In genomic region chr12:23771230-23771949, GRCh38 we compare ENCODE assay signal across 13 cellular contexts.
DNase-seq lines count a peak whose midpoint lies in the region; ATAC-seq, FAIRE-seq and TF ChIP-seq lines count a peak whose summit lies in the region.
"Had no signal": no experiment of that assay in that cellular context is flagged by ENCODE, and none has a peak within 500 bp of the region (broad histone marks: within the 10 kb centered on the region; RNA-seq: fewer than 3 reads in every experiment).

No MANE protein-coding gene starts in this region.

- H3K27me3 Mint-ChIP-seq in stimulated activated memory B cell treated with anti-CD40 and anti-IgM and Interleukin-4, amounts not matched to agents 10 μg/mL and 1 μg/mL and 100 μg/mL, for 72 hours = no peaks in the 10 kb centered on the region
- H3K27me3 Mint-ChIP-seq: CD4-positive, CD25-positive, alpha-beta regulatory T cell; effector memory CD8-positive, alpha-beta T cell had no signal

- H3K4me1 ChIP-seq in keratinocyte (ENCODE audit: control insufficient read depth, extremely low read depth, insufficient read depth, low read length) (no peaks in the 10 kb centered on the region), stomach smooth muscle (ENCODE audit: control insufficient read depth, insufficient read depth, low read length) (no peaks in the 10 kb centered on the region)

- H3K36me3 ChIP-seq in MG63 (no peaks in the 10 kb centered on the region), keratinocyte (ENCODE audit: control insufficient read depth in 2 of 2, extremely low read depth in 1 of 2, insufficient read depth in 2 of 2, low read length in 2 of 2) (no peaks in the 10 kb centered on the region), stomach smooth muscle (ENCODE audit: control insufficient read depth in 2 of 2, insufficient read depth in 2 of 2, low read length in 2 of 2) (no peaks in the 10 kb centered on the region)

- no peaks in the 10 kb centered on the region for H3K4me1 Mint-ChIP-seq in stimulated activated memory B cell treated with anti-CD40 and anti-IgM and Interleukin-4, amounts not matched to agents 10 μg/mL and 1 μg/mL and 100 μg/mL, for 72 hours
- H3K4me1 Mint-ChIP-seq: CD4-positive, CD25-positive, alpha-beta regulatory T cell had no signal

- H3K27ac ChIP-seq in caudate nucleus (ENCODE audit: low read depth, low read length) = peak overlapping the region; percentile 64
- H3K27ac ChIP-seq in keratinocyte (ENCODE audit: control insufficient read depth, insufficient read depth, low read length) = no peak overlapping the region
- peak overlapping the region; percentile 19 for H3K27ac ChIP-seq in stomach smooth muscle (ENCODE audit: low read length)

- ATAC-seq in stimulated activated memory B cell treated with anti-CD40 and anti-IgM and Interleukin-4, amounts not matched to agents 10 μg/mL and 1 μg/mL and 100 μg/mL, for 72 hours = no peak
- ATAC-seq: activated naive CD4-positive, alpha-beta T cell treated with anti-CD3 and anti-CD28 coated beads, Interleukin-2, amount 50 U/mL, for 72 hours; effector memory CD8-positive, alpha-beta T cell had no signal

- H4K20me1 ChIP-seq in keratinocyte (ENCODE audit: control insufficient read depth, extremely low read depth, insufficient read depth, low read length) = no peaks in the 10 kb centered on the region

- no peak overlapping the region for H3K4me2 ChIP-seq in keratinocyte (ENCODE audit: control insufficient read depth, extremely low read depth, insufficient read depth, low read depth, low read length)

- H3K4me3 ChIP-seq in MG63 = no peak overlapping the region
- H3K4me3 ChIP-seq in keratinocyte (ENCODE audit: control insufficient read depth in 2 of 3, extremely low read depth in 1 of 3, insufficient read depth in 2 of 3, low read depth in 1 of 3, low read length in 3 of 3) = no peak overlapping the region
- H3K4me3 ChIP-seq in stomach smooth muscle (ENCODE audit: low read length in 2 of 2) = peak overlapping the region in 1 of 2 donors; percentile 7

- H3K9me3 ChIP-seq in MG63 (no peaks in the 10 kb centered on the region), keratinocyte (ENCODE audit: control insufficient read depth, low read depth, low read length) (no peaks in the 10 kb centered on the region), stomach smooth muscle (ENCODE audit: control insufficient read depth in 2 of 2, low read length in 2 of 2) (no peaks in the 10 kb centered on the region)

- peak overlapping the region; percentile 33 for H2AFZ ChIP-seq in keratinocyte (ENCODE audit: control insufficient read depth, low read length)

- FAIRE-seq in keratinocyte (lab: Jason Lieb, UNC) = no peak

- peak; percentile 52 for DNase-seq in MG63
- peak in 60 of 61 donors; percentile 1 to 92 (median 70) for DNase-seq in caudate nucleus (lab: John Stamatoyannopoulos, UW)
- no peak for DNase-seq in keratinocyte (ENCODE audit: low read depth, low spot score)
- DNase-seq in dedifferentiated amniotic fluid mesenchymal stem cell (ENCODE audit: extremely low spot score) = no peak
- no peak for DNase-seq in activated CD8-positive, alpha-beta memory T cell treated with anti-CD3 and anti-CD28 coated beads, Interleukin-2, amount 50 U/mL, for 48 hours
- no peak for DNase-seq in T-helper 2 cell
- DNase-seq: CD4-positive, CD25-positive, alpha-beta regulatory T cell; effector memory CD8-positive, alpha-beta T cell; stimulated activated CD8-positive, alpha-beta memory T cell treated with anti-CD3 and anti-CD28 coated beads, Interleukin-4, amount 100 ng/mL, for 48 hours had no signal

- no peaks in the 10 kb centered on the region for H3K36me3 Mint-ChIP-seq in stimulated activated memory B cell treated with anti-CD40 and anti-IgM and Interleukin-4, amounts not matched to agents 10 μg/mL and 1 μg/mL and 100 μg/mL, for 72 hours
- H3K36me3 Mint-ChIP-seq: activated naive CD4-positive, alpha-beta T cell treated with anti-CD3 and anti-CD28 coated beads, Interleukin-2, amount 50 U/mL, for 72 hours; CD4-positive, CD25-positive, alpha-beta regulatory T cell had no signal

- H3K79me2 ChIP-seq in keratinocyte (ENCODE audit: control insufficient read depth, insufficient read depth, low read length) = no peaks in the 10 kb centered on the region

- H3K9me3 Mint-ChIP-seq in stimulated activated memory B cell treated with anti-CD40 and anti-IgM and Interleukin-4, amounts not matched to agents 10 μg/mL and 1 μg/mL and 100 μg/mL, for 72 hours = no peaks in the 10 kb centered on the region
- H3K9me3 Mint-ChIP-seq: activated naive CD4-positive, alpha-beta T cell treated with anti-CD3 and anti-CD28 coated beads, Interleukin-2, amount 50 U/mL, for 72 hours; T-helper 2 cell treated with Interferon-gamma antibody and Interleukin-4, amounts not matched to agents 5 μg/mL and 100 μg/mL, for 36 hours had no signal

- H3K9me1 ChIP-seq in keratinocyte (ENCODE audit: control insufficient read depth, extremely low read depth, insufficient read depth, low read length) = no peaks in the 10 kb centered on the region

- H3K9ac ChIP-seq in keratinocyte (ENCODE audit: control insufficient read depth, extremely low read depth, insufficient read depth, low read length) (no peak overlapping the region), stomach smooth muscle (ENCODE audit: low read length in 2 of 2) (no peak overlapping the region)

- TF ChIP-seq CTCF in keratinocyte (optimal IDR thresholded peaks at IDR 0.05 in 1 of 3, IDR thresholded peaks at IDR 0.05 in 1 of 3, conservative IDR thresholded peaks at IDR 0.05 in 1 of 3; ENCODE audit: extremely low read depth in 1 of 3, insufficient read depth in 2 of 3, low read length in 3 of 3) = no peak

- no peaks in the 10 kb centered on the region for H3K27me3 ChIP-seq in MG63
- no peaks in the 10 kb centered on the region for H3K27me3 ChIP-seq in keratinocyte (ENCODE audit: control insufficient read depth, extremely low read depth, insufficient read depth, low read length)
- H3K27me3 ChIP-seq in stomach smooth muscle (ENCODE audit: control insufficient read depth in 1 of 2, insufficient read depth in 2 of 2, low read length in 2 of 2) = no peaks in the 10 kb centered on the region

- dilution Hi-C loops in keratinocyte (cut with MboI; ENCODE audit: extremely low pct_ligation_motif_present, low sequenced_read_pairs) = no loop called here

- no peak overlapping the region for H3K4me3 Mint-ChIP-seq in stimulated activated memory B cell treated with anti-CD40 and anti-IgM and Interleukin-4, amounts not matched to agents 10 μg/mL and 1 μg/mL and 100 μg/mL, for 72 hours
- H3K4me3 Mint-ChIP-seq: CD4-positive, CD25-positive, alpha-beta regulatory T cell; effector memory CD8-positive, alpha-beta T cell; T-helper 2 cell treated with Interferon-gamma antibody and Interleukin-4, amounts not matched to agents 5 μg/mL and 100 μg/mL, for 36 hours had no signal

- H3K27ac Mint-ChIP-seq in stimulated activated memory B cell treated with anti-CD40 and anti-IgM and Interleukin-4, amounts not matched to agents 10 μg/mL and 1 μg/mL and 100 μg/mL, for 72 hours = no peak overlapping the region
- H3K27ac Mint-ChIP-seq: activated naive CD4-positive, alpha-beta T cell treated with anti-CD3 and anti-CD28 coated beads, Interleukin-2, amount 50 U/mL, for 72 hours; CD4-positive, CD25-positive, alpha-beta regulatory T cell; effector memory CD8-positive, alpha-beta T cell; T-helper 2 cell treated with Interferon-gamma antibody and Interleukin-4, amounts not matched to agents 5 μg/mL and 100 μg/mL, for 36 hours had no signal

Comparison
In these comparisons a context has a peak if more than half of its experiments do, and no peak if none do; other contexts are left out.
1. DNase-seq: peak in MG63 (single experiment) and caudate nucleus (60 of 61); none in keratinocyte (single experiment), dedifferentiated amniotic fluid mesenchymal stem cell (single experiment), activated CD8-positive, alpha-beta memory T cell treated with anti-CD3 and anti-CD28 coated beads, Interleukin-2, amount 50 U/mL, for 48 hours (single experiment) and T-helper 2 cell (0 of 5).